ENCODE assay signal across 11 cellular contexts in the genomic region with DNA sequence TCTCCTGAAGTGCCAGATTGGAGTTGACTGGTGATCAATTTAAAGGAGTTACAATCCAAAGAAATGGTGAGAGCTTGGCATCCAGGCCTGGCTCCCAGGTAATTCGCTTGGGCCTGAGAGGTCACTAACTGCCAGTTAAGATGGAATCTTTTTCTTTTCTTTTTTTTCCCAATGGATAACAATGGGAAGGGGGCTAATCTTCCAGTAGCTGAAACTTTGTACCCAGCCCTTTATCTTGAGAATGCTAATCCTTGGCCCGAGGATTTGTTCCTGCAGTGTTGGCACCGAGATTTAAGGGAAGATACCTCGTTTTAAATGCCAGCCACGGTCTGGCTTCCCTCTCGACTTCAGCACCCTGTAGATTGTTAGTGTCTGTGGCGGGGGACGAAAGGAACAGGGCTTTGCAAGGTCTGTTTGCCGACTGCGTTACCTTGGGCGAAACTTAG. TPM values are rescaled to one million over a fixed set of nuclear protein-coding genes. Genes with fewer than 3 reads are reported as not detected.
A peak's percentile ranks its signal among the peaks of the same experiment; 100 is the strongest.
DNase-seq lines count a peak whose midpoint lies in the region; ATAC-seq and TF ChIP-seq lines count a peak whose summit lies in the region.
"Had no signal": no experiment of that assay in that cellular context is flagged by ENCODE, and none has a peak within 500 bp of the region (broad histone marks: within the 10 kb centered on the region; RNA-seq: fewer than 3 reads in every experiment).

No MANE protein-coding gene starts in this region.

- H3K27ac Mint-ChIP-seq in MCF 10A (ENCODE audit: low read depth, unreplicated experiment), result no peak overlapping the region

- H3K9ac ChIP-seq in muscle layer of colon (ENCODE audit: low read length), result no peak overlapping the region
- H3K9ac ChIP-seq: BLaER1 treated with 17β-estradiol and CSF1 and Interleukin-3, amounts not matched to agents 10 nM and 100 nM had no signal

- TF ChIP-seq CTCF in breast epithelium (IDR thresholded peaks at IDR 0.05), result no peak
- TF ChIP-seq CTCF in MCF 10A (IDR thresholded peaks at IDR 0.05; ENCODE audit: unreplicated experiment), result no peak
- TF ChIP-seq CTCF in cardiac fibroblast (IDR thresholded peaks at IDR 0.05; ENCODE audit: low read depth, low read length), result no peak

- H3K27me3 ChIP-seq in breast epithelium, result peaks cover 10 to 99% of the 10 kb centered on the region in 2 donors
- peaks cover 92 to 100% of the 10 kb centered on the region in 2 donors for H3K27me3 ChIP-seq in muscle layer of colon (ENCODE audit: control insufficient read depth in 1 of 2, insufficient read depth in 2 of 2, low read length in 2 of 2)

- peaks cover 9% of the 10 kb centered on the region for H3K9me3 Mint-ChIP-seq in MCF 10A (ENCODE audit: unreplicated experiment)

- H3K36me3 Mint-ChIP-seq in MCF 10A (ENCODE audit: insufficient read depth, unreplicated experiment), result no peaks in the 10 kb centered on the region

- H3K36me3 ChIP-seq in breast epithelium, result no peaks in the 10 kb centered on the region
- H3K36me3 ChIP-seq in muscle layer of colon (ENCODE audit: insufficient read depth, low read length), result no peaks in the 10 kb centered on the region
- H3K36me3 ChIP-seq: BLaER1 treated with 17β-estradiol and CSF1 and Interleukin-3, amounts not matched to agents 10 nM and 100 nM had no signal

- BruUV-seq in MCF 10A (replicated peaks; lab: Mats Ljungman, UMichigan), result no TSS peak

- peaks cover 12% of the 10 kb centered on the region for H3K4me1 Mint-ChIP-seq in MCF 10A (ENCODE audit: insufficient read depth, unreplicated experiment)

- CTCF ChIA-PET in MCF 10A (lab: Yijun Ruan, JAX), result interaction anchor here (0.8 kb wide), 1 partner anchor 105 kb away, joined by 3 read pairs; no protein-coding TSS in a partner anchor

- no peak for TF ChIP-seq POLR2A in breast epithelium (IDR thresholded peaks at IDR 0.05)

- H3K4me3 ChIP-seq in breast epithelium (peak overlapping the region; percentile 24 to 62 (median 40)), cardiac fibroblast (replicated peaks in 1 of 2; ENCODE audit: low read depth in 2 of 2, low read length in 2 of 2) (peak overlapping the region; percentile 25 to 32), muscle layer of colon (ENCODE audit: low read depth in 1 of 2, low read length in 2 of 2) (peak overlapping the region; percentile 34 to 44)

- H3K4me3 Mint-ChIP-seq in MCF 10A (ENCODE audit: unreplicated experiment), result no peak overlapping the region
- H3K4me3 Mint-ChIP-seq: activated T-cell treated with anti-CD3 and anti-CD28 coated beads, Interleukin-2, amount 50 U/mL, for 4 hours had no signal

- ATAC-seq in HG03565 (IDR thresholded peaks at IDR 0.05; ENCODE audit: unreplicated experiment), result no peak
- ATAC-seq: activated T-cell treated with anti-CD3 and anti-CD28 coated beads, Interleukin-2, amount 50 U/mL, for 4 hours had no signal

- POLR2A ChIA-PET in MCF 10A (lab: Yijun Ruan, JAX), result no interaction called here

- no peaks in the 10 kb centered on the region for H3K9me3 ChIP-seq in breast epithelium
- H3K9me3 ChIP-seq in muscle layer of colon (ENCODE audit: low read length), result peaks cover 7% of the 10 kb centered on the region

- intact Hi-C loops in breast epithelium (cut with DNase I; ENCODE audit: low total_unique reads), result loop anchor here (1.0 to 10.0 kb wide), 2 partner anchors 26 to 649 kb away; no protein-coding TSS in a partner anchor
- intact Hi-C loops in MCF 10A (cut with micrococcal nuclease), result loop anchor here (10.0 kb wide), 1 partner anchor 499 kb away; no protein-coding TSS in a partner anchor

- H3K4me1 ChIP-seq in breast epithelium (peaks cover 6 to 7% of the 10 kb centered on the region in 2 donors), muscle layer of colon (ENCODE audit: insufficient read depth, low read length) (peaks cover 19% of the 10 kb centered on the region)
- H3K4me1 ChIP-seq: BLaER1 treated with 17β-estradiol and CSF1 and Interleukin-3, amounts not matched to agents 10 nM and 100 nM had no signal

- H3K27ac ChIP-seq in breast epithelium (no peak overlapping the region), muscle layer of colon (ENCODE audit: low read depth, low read length) (no peak overlapping the region)
- H3K27ac ChIP-seq: BLaER1 treated with 17β-estradiol and CSF1 and Interleukin-3, amounts not matched to agents 10 nM and 100 nM had no signal

- DNase-seq in breast epithelium (ENCODE audit: low spot score in 2 of 2) (no peak), MCF 10A (ENCODE audit: unreplicated experiment) (no peak), cardiac fibroblast (ENCODE audit: low read depth in 2 of 2) (no peak), NCI-H1417 (lab: John Stamatoyannopoulos, UW) (no peak), T-helper 2 cell (no peak), NCI-H187 (lab: John Stamatoyannopoulos, UW) (no peak)
- DNase-seq: activated T-cell treated with anti-CD3 and anti-CD28 coated beads, Interleukin-2, amount 50 U/mL, for 4 hours; T-helper 9 cell had no signal

- peaks cover 55% of the 10 kb centered on the region for H3K27me3 Mint-ChIP-seq in MCF 10A (ENCODE audit: insufficient read depth, unreplicated experiment)

RNA-seq across cellular contexts. Expression of a gene that starts 13.4 kb away (rescaled TPM):
- total RNA-seq in breast epithelium, result 1 to 10 TPM in 1 of 3 donors, under 1 TPM in 1, not detected in 1; 0.33 to 2.6 TPM
- total RNA-seq in MCF 10A (2022), result 0.77 and 0.79 TPM in 2 replicates
- total RNA-seq: activated T-cell treated with anti-CD3 and anti-CD28 coated beads, Interleukin-2, amount 50 U/mL, for 4 hours had no signal
